ENCODE assay signal across 15 cellular contexts in the genomic region with DNA sequence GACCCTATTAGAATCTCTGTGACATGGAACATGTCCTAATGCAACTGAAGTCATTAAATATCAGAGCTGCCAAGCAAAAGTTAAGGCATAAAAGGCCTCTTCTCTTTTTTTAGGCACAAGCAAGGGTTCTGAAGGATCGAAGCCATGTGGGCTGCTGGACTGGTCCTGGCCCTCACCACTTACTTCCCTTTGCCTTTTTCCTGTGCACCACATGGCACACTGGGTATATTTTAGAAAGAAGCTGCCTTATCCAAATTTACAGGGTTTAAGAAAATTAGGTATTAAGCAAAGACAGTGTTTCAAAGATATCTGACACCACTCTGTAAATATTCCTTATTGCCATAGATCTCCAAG. TPM values are rescaled to one million over a fixed set of nuclear protein-coding genes. Genes with fewer than 3 reads are reported as not detected.
A peak's percentile ranks its signal among the peaks of the same experiment; 100 is the strongest.
DNase-seq lines count a peak whose midpoint lies in the region; TF ChIP-seq lines count a peak whose summit lies in the region.
"Had no signal": no experiment of that assay in that cellular context is flagged by ENCODE, and none has a peak within 500 bp of the region (broad histone marks: within the 10 kb centered on the region; RNA-seq: fewer than 3 reads in every experiment).

No MANE protein-coding gene starts in this region.

- H3K36me3 ChIP-seq in BLaER1 treated with 17β-estradiol and CSF1 and Interleukin-3, amounts not matched to agents 10 nM and 100 nM, result no peaks in the 10 kb centered on the region
- H3K36me3 ChIP-seq in HUES6 (ENCODE audit: control insufficient read depth, insufficient read depth, low read length), result peaks cover 48% of the 10 kb centered on the region
- H3K36me3 ChIP-seq in neutrophil, result no peaks in the 10 kb centered on the region

- no peaks in the 10 kb centered on the region for H4K20me1 ChIP-seq in BLaER1 treated with 17β-estradiol and CSF1 and Interleukin-3, amounts not matched to agents 10 nM and 100 nM

- peak overlapping the region in 5 of 11 experiments; percentile 73 to 81 (median 76); a peak in 6 of 22 replicates for H3K9ac ChIP-seq in BLaER1 treated with 17β-estradiol and CSF1 and Interleukin-3, amounts not matched to agents 10 nM and 100 nM
- no peak overlapping the region for H3K9ac ChIP-seq in HUES6 (ENCODE audit: low read length)

- DNase-seq in caudate nucleus (lab: John Stamatoyannopoulos, UW) (no peak), retina (no peak), mesothelial cell of epicardium (ENCODE audit: low spot score in 2 of 2, unreplicated experiment in 2 of 2) (no peak)
- DNase-seq in activated CD8-positive, alpha-beta memory T cell treated with anti-CD3 and anti-CD28 coated beads, Interleukin-2, amount 50 U/mL, for 48 hours, result no peak
- DNase-seq: Caco-2; CD4-positive, alpha-beta T cell; NCI-H1694 treated with DMSO at 0.1 percent for 48 hours; NCI-H774 had no signal

- TF ChIP-seq CTCF in neutrophil (IDR thresholded peaks at IDR 0.05) (no peak), mesothelial cell of epicardium (IDR thresholded peaks at IDR 0.05; ENCODE audit: unreplicated experiment) (no peak)

- H3K4me2 ChIP-seq in BLaER1 treated with 17β-estradiol and CSF1 and Interleukin-3, amounts not matched to agents 10 nM and 100 nM, result peak overlapping the region in 9 of 11 experiments; percentile 78 to 95 (median 86); a peak in 15 of 22 replicates
- H3K4me2 ChIP-seq: GM23338 had no signal

- no peaks in the 10 kb centered on the region for H3K27me3 ChIP-seq in BLaER1 treated with 17β-estradiol and CSF1 and Interleukin-3, amounts not matched to agents 10 nM and 100 nM
- H3K27me3 ChIP-seq in HUES6 (ENCODE audit: control insufficient read depth, insufficient read depth, low read length) (no peaks in the 10 kb centered on the region), neutrophil (no peaks in the 10 kb centered on the region)

- no peak overlapping the region for H3K27ac Mint-ChIP-seq in mesothelial cell of epicardium
- H3K27ac Mint-ChIP-seq: CD4-positive, alpha-beta T cell had no signal

- H3K9me3 ChIP-seq in BLaER1 treated with 17β-estradiol and CSF1 and Interleukin-3, amounts not matched to agents 10 nM and 100 nM (replicated peaks in 1 of 11), result no peaks in the 10 kb centered on the region
- no peaks in the 10 kb centered on the region for H3K9me3 ChIP-seq in HUES6 (ENCODE audit: control insufficient read depth, insufficient read depth, low read depth, low read length)
- H3K9me3 ChIP-seq in neutrophil, result no peaks in the 10 kb centered on the region
- H3K9me3 ChIP-seq: Caco-2 had no signal

- peak overlapping the region in 9 of 11 experiments; percentile 71 to 94 (median 90); a peak in 18 of 22 replicates for H3K27ac ChIP-seq in BLaER1 treated with 17β-estradiol and CSF1 and Interleukin-3, amounts not matched to agents 10 nM and 100 nM
- H3K27ac ChIP-seq in HUES6 (ENCODE audit: low read depth, low read length) (0 out of 2 replicates have a peak overlapping the region, but pooled peaks have one; percentile 9), caudate nucleus (ENCODE audit: low read depth, low read length) (peak overlapping the region; percentile 78), neutrophil (peak overlapping the region; percentile 82)

- peaks cover 8% of the 10 kb centered on the region for H3K27me3 Mint-ChIP-seq in mesothelial cell of epicardium (ENCODE audit: low read depth)
- H3K27me3 Mint-ChIP-seq: CD4-positive, alpha-beta T cell had no signal

- H3K4me3 ChIP-seq in BLaER1 treated with 17β-estradiol and CSF1 and Interleukin-3, amounts not matched to agents 10 nM and 100 nM, result no peak overlapping the region
- H3K4me3 ChIP-seq in HUES6 (ENCODE audit: low read depth, low read length) (no peak overlapping the region), neutrophil (ENCODE audit: low read depth in 1 of 2, low read length in 1 of 2) (no peak overlapping the region)
- H3K4me3 ChIP-seq: GM23338, K562 had no signal

- H3K9me3 Mint-ChIP-seq in mesothelial cell of epicardium, result no peaks in the 10 kb centered on the region
- H3K9me3 Mint-ChIP-seq: CD4-positive, alpha-beta T cell; GM23338 had no signal

- no peak overlapping the region for H3K4me3 Mint-ChIP-seq in mesothelial cell of epicardium
- H3K4me3 Mint-ChIP-seq: CD4-positive, alpha-beta T cell; GM23338 had no signal

- peaks cover 26 to 95% (median 63%) of the 10 kb centered on the region in 10 experiments for H3K4me1 ChIP-seq in BLaER1 treated with 17β-estradiol and CSF1 and Interleukin-3, amounts not matched to agents 10 nM and 100 nM
- H3K4me1 ChIP-seq in HUES6 (ENCODE audit: control insufficient read depth, insufficient read depth, low read length) (peaks cover 74% of the 10 kb centered on the region), neutrophil (ENCODE audit: control insufficient read depth in 1 of 2, insufficient read depth in 1 of 2, low read depth in 1 of 2, low read length in 1 of 2) (peaks cover 22 to 25% of the 10 kb centered on the region in 2 experiments)
- H3K4me1 ChIP-seq: Caco-2 had no signal

- peaks cover 7% of the 10 kb centered on the region for H3K4me1 Mint-ChIP-seq in mesothelial cell of epicardium

- H3K36me3 Mint-ChIP-seq in mesothelial cell of epicardium, result no peaks in the 10 kb centered on the region

RNA-seq across cellular contexts. Expression of a gene that starts 38.9 kb away (rescaled TPM):
- 0.09 to 0.29 TPM (median 0.25 TPM) in 3 replicates for total RNA-seq in mesothelial cell of epicardium
- total RNA-seq: CD4-positive, alpha-beta T cell; Daoy; K562; SK-MEL-5 had no signal

Comparison
In these comparisons a context has a peak if more than half of its experiments do, and no peak if none do; other contexts are left out.
1. H3K27ac ChIP-seq: peak in every context shown above with its lines; median percentile 90 in BLaER1 treated with 17β-estradiol and CSF1 and Interleukin-3, amounts not matched to agents 10 nM and 100 nM; 82 in neutrophil; 78 in caudate nucleus; 9 in HUES6.